26 cellular contexts compared by ENCODE assay signal in the genomic region with DNA sequence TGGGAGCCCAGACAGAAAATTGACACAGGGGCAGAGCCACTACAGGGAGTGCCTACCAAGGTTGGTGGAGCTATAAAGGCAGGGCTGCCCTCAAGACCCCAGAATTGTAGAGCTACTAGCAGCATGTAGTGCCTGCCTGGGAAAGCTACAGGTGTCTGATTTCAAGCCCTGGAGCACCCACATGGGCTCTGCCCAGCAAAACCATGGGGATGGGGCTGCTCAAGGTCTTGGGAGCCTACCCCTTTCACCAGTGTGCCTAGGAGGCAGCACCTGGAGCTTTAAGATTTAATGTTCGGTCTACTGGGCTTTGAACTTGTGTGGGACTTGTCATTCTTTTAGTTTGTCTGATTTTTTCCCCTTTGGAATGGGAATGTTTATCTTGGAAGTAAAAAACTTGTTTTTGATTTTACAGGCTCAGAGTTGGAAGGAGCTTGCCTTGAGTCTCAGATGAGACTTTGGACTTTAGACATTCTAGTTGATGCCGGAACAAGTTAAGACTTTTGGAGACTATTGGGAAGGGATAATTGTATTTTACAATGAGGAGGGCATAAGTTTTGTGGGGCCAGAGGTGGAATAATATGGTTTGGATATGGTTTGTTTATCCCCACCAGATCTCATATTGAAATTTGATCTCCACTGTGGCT. TPM values are rescaled to one million over a fixed set of nuclear protein-coding genes. Genes with fewer than 3 reads are reported as not detected.
"Had no signal": no experiment of that assay in that cellular context is flagged by ENCODE, and none has a peak within 500 bp of the region (broad histone marks: within the 10 kb centered on the region; RNA-seq: fewer than 3 reads in every experiment).

No MANE protein-coding gene starts in this region.

- FAIRE-seq: keratinocyte, urothelium cell line had no signal

- ATAC-seq: naive thymus-derived CD4-positive, alpha-beta T cell; natural killer cell treated with Interleukin-12 subunit alpha and Interleukin-12 subunit beta and Interleukin-15 and Interleukin-18, amount 100 ng/mL, for 72 hours; psoas muscle; right lobe of liver; stimulated activated effector memory CD8-positive, alpha-beta T cell treated with anti-CD3 and anti-CD28 coated beads, Interleukin-12 subunit alpha, Interleukin-12 subunit beta, amount 100 ng/mL, for 72 hours; upper lobe of right lung had no signal

- H3K9me3 Mint-ChIP-seq: natural killer cell treated with Interleukin-12 subunit alpha and Interleukin-12 subunit beta and Interleukin-15 and Interleukin-18, amount 100 ng/mL, for 72 hours; stimulated activated effector memory CD8-positive, alpha-beta T cell treated with anti-CD3 and anti-CD28 coated beads, Interleukin-12 subunit alpha, Interleukin-12 subunit beta, amount 100 ng/mL, for 72 hours had no signal

- H3K27ac Mint-ChIP-seq: mesothelial cell of epicardium; naive thymus-derived CD4-positive, alpha-beta T cell; natural killer cell treated with Interleukin-12 subunit alpha and Interleukin-12 subunit beta and Interleukin-15 and Interleukin-18, amount 100 ng/mL, for 72 hours; stimulated activated effector memory CD8-positive, alpha-beta T cell treated with anti-CD3 and anti-CD28 coated beads, Interleukin-12 subunit alpha, Interleukin-12 subunit beta, amount 100 ng/mL, for 72 hours; stimulated activated naive CD8-positive, alpha-beta T cell treated with anti-CD3 and anti-CD28 coated beads, Interleukin-15, Interleukin-2, amounts not matched to agents 100 ng/mL and 50 ng/mL, for 24 hours had no signal

- DNase-seq: hippocampal formation; left ventricle myocardium inferior; mesendoderm; naive thymus-derived CD4-positive, alpha-beta T cell; psoas muscle; right lobe of liver; spleen; stimulated activated CD4-positive, alpha-beta T cell treated with anti-CD3 and anti-CD28 coated beads, Interleukin-4, amount 100 ng/mL, for 24 hours; stimulated activated naive CD4-positive, alpha-beta T cell; tibial artery; trophoblast cell; upper lobe of right lung had no signal

- H3K4me1 Mint-ChIP-seq: mesothelial cell of epicardium had no signal

- H3K4me3 ChIP-seq: left ventricle myocardium inferior, lung, psoas muscle, right atrium auricular region, right lobe of liver, spleen, suprapubic skin, thoracic aorta, tibial artery, upper lobe of right lung had no signal

- H3K4me3 Mint-ChIP-seq: mesothelial cell of epicardium; naive thymus-derived CD4-positive, alpha-beta T cell; natural killer cell treated with Interleukin-12 subunit alpha and Interleukin-12 subunit beta and Interleukin-15 and Interleukin-18, amount 100 ng/mL, for 72 hours; stimulated activated effector memory CD8-positive, alpha-beta T cell treated with anti-CD3 and anti-CD28 coated beads, Interleukin-12 subunit alpha, Interleukin-12 subunit beta, amount 100 ng/mL, for 72 hours; stimulated activated naive CD8-positive, alpha-beta T cell treated with anti-CD3 and anti-CD28 coated beads, Interleukin-15, Interleukin-2, amounts not matched to agents 100 ng/mL and 50 ng/mL, for 24 hours had no signal

- H3K27me3 ChIP-seq: right atrium auricular region, right lobe of liver, spleen, suprapubic skin, tibial artery, upper lobe of right lung had no signal

- H3K36me3 Mint-ChIP-seq: mesothelial cell of epicardium; stimulated activated effector memory CD8-positive, alpha-beta T cell treated with anti-CD3 and anti-CD28 coated beads, Interleukin-12 subunit alpha, Interleukin-12 subunit beta, amount 100 ng/mL, for 72 hours had no signal

- H3K27ac ChIP-seq: left ventricle myocardium inferior, parathyroid adenoma, psoas muscle, right atrium auricular region, right lobe of liver, spleen, suprapubic skin, thoracic aorta, tibial artery, upper lobe of right lung had no signal

- H3K36me3 ChIP-seq: left ventricle myocardium inferior, right atrium auricular region, right lobe of liver, spleen, suprapubic skin, thoracic aorta, tibial artery, upper lobe of right lung had no signal

- H3K4me1 ChIP-seq: left ventricle myocardium inferior, parathyroid adenoma, psoas muscle, right atrium auricular region, right lobe of liver, suprapubic skin, upper lobe of right lung had no signal

- H3K9me3 ChIP-seq: left ventricle myocardium inferior, psoas muscle, right atrium auricular region, right lobe of liver, spleen, suprapubic skin, thoracic aorta, tibial artery, upper lobe of right lung had no signal

RNA-seq across cellular contexts. Expression of gene ALOX5AP, which starts 45.1 kb away (rescaled TPM):
- total RNA-seq: myocyte, osteoblast had no signal
- polyA plus RNA-seq: neural cell had no signal
